ENCODE assay signal across 26 cellular contexts in the genomic region with DNA sequence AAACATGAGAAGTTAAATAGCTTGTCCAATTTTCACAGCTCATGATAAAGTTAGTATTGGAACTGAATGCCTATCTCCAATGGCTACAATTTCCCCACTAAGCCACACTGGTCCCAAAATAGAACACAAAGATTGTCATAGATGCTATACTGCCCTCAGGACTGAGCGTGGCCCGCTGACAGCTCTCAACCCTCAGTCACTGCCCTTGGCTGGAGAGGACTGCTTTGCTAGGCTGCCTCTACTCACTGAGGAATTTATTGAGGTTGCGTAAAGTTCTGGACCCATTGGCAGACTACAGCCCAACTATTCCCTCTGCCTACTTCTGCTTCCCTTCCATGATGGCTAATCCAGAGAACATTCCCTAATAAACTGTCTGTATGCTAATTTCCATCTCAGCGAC.
DNase-seq lines count a peak whose midpoint lies in the region; ATAC-seq, FAIRE-seq and TF ChIP-seq lines count a peak whose summit lies in the region.
"Had no signal": no experiment of that assay in that cellular context is flagged by ENCODE, and none has a peak within 500 bp of the region (broad histone marks: within the 10 kb centered on the region; RNA-seq: fewer than 3 reads in every experiment).

No MANE protein-coding gene starts in this region.

- SMC1A ChIA-PET in GM12878 (lab: Charles Lee; ENCODE audit: uncharacterized antibody, unreplicated experiment) = interaction anchor here (0.7 to 4.4 kb wide), 11 partner anchors 8 to 124 kb away, joined by 3 to 49 read pairs (median 4); no protein-coding TSS in a partner anchor

- BruUV-seq in IMR-90 (replicated peaks; lab: Mats Ljungman, UMichigan) (no TSS peak), GM12878 (replicated peaks; lab: Mats Ljungman, UMichigan) (no TSS peak)

- no peak for TF ChIP-seq EP300 in GM12878 (IDR thresholded peaks at IDR 0.05; ENCODE audit: borderline replicate concordance in 1 of 2, control insufficient read depth in 1 of 2, low read depth in 2 of 2, low read length in 2 of 2)

- H3K36me3 Mint-ChIP-seq in activated CD4-positive, alpha-beta memory T cell treated with anti-CD3 and anti-CD28 coated beads for 36 hours = no peaks in the 10 kb centered on the region
- H3K36me3 Mint-ChIP-seq: CD14-positive monocyte; CD4-positive, alpha-beta memory T cell; CD4-positive, CD25-positive, alpha-beta regulatory T cell; CD8-positive, alpha-beta memory T cell had no signal

- TF ChIP-seq RAD21 in IMR-90 (IDR thresholded peaks at IDR 0.05; ENCODE audit: low read length) (no peak), GM12878 (IDR thresholded peaks at IDR 0.05; ENCODE audit: insufficient read depth, low read depth, low read length) (no peak)

- no peaks in the 10 kb centered on the region for H3K4me1 Mint-ChIP-seq in activated CD4-positive, alpha-beta memory T cell treated with anti-CD3 and anti-CD28 coated beads for 36 hours (ENCODE audit: low read depth)
- H3K4me1 Mint-ChIP-seq: CD4-positive, alpha-beta memory T cell; CD4-positive, CD25-positive, alpha-beta regulatory T cell; CD8-positive, alpha-beta memory T cell had no signal

- H2BK5ac ChIP-seq in IMR-90 (ENCODE audit: low read depth, low read length, poor library complexity, severe bottlenecking) = no peak overlapping the region
- no peak overlapping the region for H2BK5ac ChIP-seq in mesenchymal stem cell (ENCODE audit: low read depth, low read length, poor library complexity, severe bottlenecking)

- H2BK120ac ChIP-seq in IMR-90 (ENCODE audit: low read depth, low read length) (no peak overlapping the region), mesenchymal stem cell (ENCODE audit: low read depth, low read length) (no peak overlapping the region)

- H3K27ac ChIP-seq in IMR-90 (ENCODE audit: insufficient read depth, low read length) (no peak overlapping the region), GM12878 (ENCODE audit: control insufficient read depth, insufficient read depth) (no peak overlapping the region), mesenchymal stem cell (ENCODE audit: low read length, poor library complexity, severe bottlenecking) (no peak overlapping the region)
- H3K27ac ChIP-seq: BLaER1 had no signal

- H3K4me3 ChIP-seq in IMR-90 (ENCODE audit: insufficient read depth, low read depth, low read length) (no peak overlapping the region), GM12878 (no peak overlapping the region), mesenchymal stem cell (ENCODE audit: insufficient read depth in 1 of 2, low read depth in 1 of 2, low read length in 2 of 2) (no peak overlapping the region)
- H3K4me3 ChIP-seq: BLaER1 had no signal

- RAD21 ChIA-PET in GM12878 (lab: Charles Lee; ENCODE audit: unreplicated experiment) = interaction anchor here (0.9 to 3.7 kb wide), 4 partner anchors 8 to 267 kb away, joined by 3 to 18 read pairs (median 6); no protein-coding TSS in a partner anchor

- 92% methylated on average over 2 of the region's 4 CpGs; no CpG with 5 or more reads in 1 of the 2 experiments for WGBS in IMR-90 (ENCODE audit: extremely low coverage in 2 of 2, insufficient read length in 1 of 2), 2 experiments
- 96% methylated on average over 4 of the region's 4 CpGs for WGBS in GM12878 (ENCODE audit: insufficient coverage, insufficient replicate concordance, low lambda C conversion rate, missing lambda C conversion rate)
- WGBS in mesenchymal stem cell = 96% methylated on average over 3 of the region's 4 CpGs

- H4K91ac ChIP-seq in IMR-90 (ENCODE audit: insufficient read depth, low read depth, low read length) = no peak overlapping the region
- no peak overlapping the region for H4K91ac ChIP-seq in mesenchymal stem cell (ENCODE audit: low read length)

- H3K9me1 ChIP-seq in IMR-90 (ENCODE audit: insufficient read depth, low read length) = no peaks in the 10 kb centered on the region

- no peaks in the 10 kb centered on the region for H3K79me1 ChIP-seq in IMR-90 (ENCODE audit: low read depth in 1 of 2, low read length in 2 of 2)
- H3K79me1 ChIP-seq in mesenchymal stem cell (replicated peaks; ENCODE audit: low read length, poor library complexity, severe bottlenecking) = no peaks in the 10 kb centered on the region

- POLR2A ChIA-PET in IMR-90 (lab: Charles Lee; ENCODE audit: unreplicated experiment) (no interaction called here), GM12878 (lab: Charles Lee) (interaction anchor here (1.0 to 4.0 kb wide), 4 partner anchors 8 to 39 kb away, joined by 3 to 30 read pairs (median 5); no protein-coding TSS in a partner anchor)
- POLR2A ChIA-PET in activated CD4-positive, alpha-beta memory T cell treated with anti-CD3 and anti-CD28 coated beads for 36 hours (lab: Charles Lee) = no interaction called here

- peak overlapping the region; percentile 23 to 76 for H2BK12ac ChIP-seq in mesenchymal stem cell (ENCODE audit: low read length in 2 of 2)

- no peak overlapping the region for H3K56ac ChIP-seq in IMR-90 (ENCODE audit: extremely low read depth, insufficient read depth, low read length)

- H3K4me3 Mint-ChIP-seq in activated CD4-positive, alpha-beta memory T cell treated with anti-CD3 and anti-CD28 coated beads for 36 hours = no peak overlapping the region
- H3K4me3 Mint-ChIP-seq: CD14-positive monocyte; CD4-positive, alpha-beta memory T cell; CD4-positive, CD25-positive, alpha-beta regulatory T cell; CD8-positive, alpha-beta memory T cell had no signal

- no peak for TF ChIP-seq CTCF in IMR-90 (conservative IDR thresholded peaks at IDR 0.05; ENCODE audit: low read depth, low read length)
- TF ChIP-seq CTCF in GM12878 (IDR thresholded peaks at IDR 0.05 in 2 of 3, conservative IDR thresholded peaks at IDR 0.05 in 1 of 3; ENCODE audit: control insufficient read depth in 2 of 3, extremely low read depth in 1 of 3, insufficient read depth in 1 of 3, low read depth in 3 of 3, low read length in 3 of 3) = no peak

- peak; percentile 7 for FAIRE-seq in GM12878 (lab: Jason Lieb, UNC)
- FAIRE-seq: A204.1, G401.6, GM12892 had no signal

- H4K8ac ChIP-seq in IMR-90 (ENCODE audit: low read depth in 2 of 2, low read length in 2 of 2) (no peak overlapping the region), mesenchymal stem cell (ENCODE audit: low read length) (peak overlapping the region; percentile 4)

- in situ Hi-C loops in IMR-90 (cut with MboI; ENCODE audit: low sequenced_read_pairs) = no loop called here
- in situ Hi-C loops in GM12878 (cut with MboI) = no loop called here

- DNase-seq in EH (ENCODE audit: low read depth) (peak; percentile 33), IMR-90 (no peak), GM12878 (ENCODE audit: low read depth, low spot score) (no peak), mesenchymal stem cell (no peak), COR-L47 (lab: John Stamatoyannopoulos, UW) (no peak), COLO668 (lab: John Stamatoyannopoulos, UW; ENCODE audit: unreplicated experiment) (no peak), NCI-H2107 treated with DMSO at 0.1 percent for 48 hours (lab: John Stamatoyannopoulos, UW; ENCODE audit: unreplicated experiment) (no peak)
- no peak for DNase-seq in activated CD4-positive, alpha-beta memory T cell treated with anti-CD3 and anti-CD28 coated beads for 36 hours
- DNase-seq: 8988T; ACHN; BE2C; C1 segment of cervical spinal cord; CD4-positive, alpha-beta memory T cell; CD4-positive, CD25-positive, alpha-beta regulatory T cell; CD8-positive, alpha-beta memory T cell; DMS 273 treated with DMSO at 0.1 percent for 48 hours; DMS153; DMS53; DMS79; DND-41; GF-D8 had no signal

- H3K9me3 ChIP-seq in IMR-90 (ENCODE audit: control insufficient read depth, insufficient read depth, low read length) (no peaks in the 10 kb centered on the region; the same call in 1 of the 2 replicates), GM12878 (replicated peaks; ENCODE audit: control insufficient read depth, insufficient read depth, low read length) (peaks cover 2% of the 10 kb centered on the region; the same call in 2 of the 3 replicates), mesenchymal stem cell (ENCODE audit: control insufficient read depth, low read length) (no peaks in the 10 kb centered on the region)
- H3K9me3 ChIP-seq: BE2C, BLaER1 had no signal

- H2BK20ac ChIP-seq in IMR-90 (ENCODE audit: low read depth, low read length) = no peak overlapping the region; the same call in 1 of the 2 replicates

- H3K9ac ChIP-seq in IMR-90 (ENCODE audit: low read depth, low read length) (no peak overlapping the region), GM12878 (ENCODE audit: control insufficient read depth, insufficient read depth, low read length) (no peak overlapping the region), mesenchymal stem cell (ENCODE audit: low read length) (no peak overlapping the region)
- H3K9ac ChIP-seq: BLaER1 had no signal

- H3K23ac ChIP-seq in IMR-90 (ENCODE audit: low read depth, low read length) (no peak overlapping the region), mesenchymal stem cell (ENCODE audit: low read length in 2 of 2) (no peak overlapping the region)

- no peak overlapping the region for H2BK15ac ChIP-seq in IMR-90 (ENCODE audit: low read depth, low read length)
- H2BK15ac ChIP-seq in mesenchymal stem cell (ENCODE audit: low read depth, poor library complexity, severe bottlenecking) = no peak overlapping the region

- H3K4me1 ChIP-seq in IMR-90 (ENCODE audit: control insufficient read depth, insufficient read depth, low read length) = no peaks in the 10 kb centered on the region
- H3K4me1 ChIP-seq in GM12878 (ENCODE audit: control insufficient read depth, insufficient read depth, low read length) = no peaks in the 10 kb centered on the region; the same call in 1 of the 2 replicates
- no peaks in the 10 kb centered on the region for H3K4me1 ChIP-seq in mesenchymal stem cell (ENCODE audit: control insufficient read depth, insufficient read depth, low read depth, low read length)
- H3K4me1 ChIP-seq: BE2C, BLaER1 had no signal

- TF ChIP-seq POLR2A in IMR-90 (IDR thresholded peaks at IDR 0.05; ENCODE audit: low read depth, low read length) = no peak
- no peak for TF ChIP-seq POLR2A in GM12878 (IDR thresholded peaks at IDR 0.05; ENCODE audit: low read depth, low read length)

- H3K4me2 ChIP-seq in IMR-90 (ENCODE audit: low read depth, low read length) (no peak overlapping the region), GM12878 (ENCODE audit: control insufficient read depth, insufficient read depth) (no peak overlapping the region), mesenchymal stem cell (ENCODE audit: low read length, poor library complexity, severe bottlenecking) (no peak overlapping the region)
- H3K4me2 ChIP-seq: BLaER1 had no signal

- intact Hi-C loops in IMR-90 (cut with micrococcal nuclease) = no loop called here
- intact Hi-C loops in GM12878 (cut with micrococcal nuclease; ENCODE audit: unreplicated experiment) = no loop called here
- intact Hi-C loops in activated CD4-positive, alpha-beta memory T cell treated with anti-CD3 and anti-CD28 coated beads for 36 hours (cut with micrococcal nuclease) = no loop called here

- H3K14ac ChIP-seq in IMR-90 (replicated peaks; ENCODE audit: low read depth, low read length) (no peak overlapping the region), mesenchymal stem cell (ENCODE audit: low read length in 2 of 2) (no peak overlapping the region)

- H2AK5ac ChIP-seq in IMR-90 (ENCODE audit: low read depth, low read length) (0 out of 2 replicates have a peak overlapping the region, but pooled peaks have one; percentile 3), mesenchymal stem cell (ENCODE audit: low read length, severe bottlenecking) (no peak overlapping the region)

- H3K36me3 ChIP-seq in IMR-90 (ENCODE audit: control insufficient read depth, insufficient read depth, low read length) (no peaks in the 10 kb centered on the region), GM12878 (ENCODE audit: control insufficient read depth in 2 of 2, insufficient read depth in 2 of 2, low read length in 1 of 2) (no peaks in the 10 kb centered on the region), mesenchymal stem cell (ENCODE audit: control insufficient read depth in 1 of 2, insufficient read depth in 2 of 2, low read depth in 1 of 2, low read length in 2 of 2) (no peaks in the 10 kb centered on the region)
- H3K36me3 ChIP-seq: BE2C, BLaER1 had no signal

- no peaks in the 10 kb centered on the region for H3K9me3 Mint-ChIP-seq in activated CD4-positive, alpha-beta memory T cell treated with anti-CD3 and anti-CD28 coated beads for 36 hours

- H4K20me1 ChIP-seq in IMR-90 (ENCODE audit: insufficient read depth, low read length) = no peaks in the 10 kb centered on the region
- no peaks in the 10 kb centered on the region for H4K20me1 ChIP-seq in GM12878 (ENCODE audit: control insufficient read depth, insufficient read depth)
- H4K20me1 ChIP-seq: BLaER1 had no signal

- no peak overlapping the region for H2AFZ ChIP-seq in IMR-90 (replicated peaks; ENCODE audit: low read length, poor library complexity)
- H2AFZ ChIP-seq in GM12878 (ENCODE audit: control insufficient read depth, low read depth, low read length) = no peak overlapping the region
- H2AFZ ChIP-seq in mesenchymal stem cell (ENCODE audit: low read depth, low read length) = no peak overlapping the region

- H2AK9ac ChIP-seq in IMR-90 (replicated peaks; ENCODE audit: low read depth, low read length, poor library complexity) = no peak overlapping the region

- H3K27me3 ChIP-seq in IMR-90 (ENCODE audit: control insufficient read depth, insufficient read depth, low read length) (no peaks in the 10 kb centered on the region), GM12878 (replicated peaks in 1 of 2; ENCODE audit: control insufficient read depth in 2 of 2, insufficient read depth in 2 of 2, low read length in 1 of 2) (no peaks in the 10 kb centered on the region), mesenchymal stem cell (ENCODE audit: control insufficient read depth in 1 of 2, insufficient read depth in 1 of 2, low read length in 2 of 2) (no peaks in the 10 kb centered on the region)
- H3K27me3 ChIP-seq: BE2C, BLaER1 had no signal

- no peak overlapping the region for H3K18ac ChIP-seq in IMR-90 (ENCODE audit: low read depth, low read length)
- no peak overlapping the region for H3K18ac ChIP-seq in mesenchymal stem cell (ENCODE audit: low read depth in 1 of 2, low read length in 2 of 2)

- ATAC-seq in IMR-90 (ENCODE audit: low read depth) (no peak), GM12878 (no peak)

- no peak overlapping the region for H4K5ac ChIP-seq in IMR-90 (ENCODE audit: low read depth, low read length)

- H3K79me2 ChIP-seq in GM12878 (ENCODE audit: control insufficient read depth, insufficient read depth, low read length) = no peaks in the 10 kb centered on the region

- CTCF ChIA-PET in IMR-90 (lab: Yijun Ruan, JAX) = no interaction called here
- CTCF ChIA-PET in GM12878 (lab: Yijun Ruan, JAX) = interaction anchor here (0.6 to 3.6 kb wide), 4 partner anchors 8 to 1030 kb away, joined by 3 to 23 read pairs (median 8); no protein-coding TSS in a partner anchor
- CTCF ChIA-PET in activated CD4-positive, alpha-beta memory T cell treated with anti-CD3 and anti-CD28 coated beads for 36 hours (lab: Charles Lee) = no interaction called here

- H3K4ac ChIP-seq in IMR-90 (ENCODE audit: low read depth, low read length) (no peak overlapping the region), mesenchymal stem cell (ENCODE audit: low read depth in 1 of 2, low read length in 2 of 2) (peak overlapping the region in 1 of 2 experiments; percentile 47)

- H3K27ac Mint-ChIP-seq in activated CD4-positive, alpha-beta memory T cell treated with anti-CD3 and anti-CD28 coated beads for 36 hours = no peak overlapping the region
- H3K27ac Mint-ChIP-seq: CD4-positive, alpha-beta memory T cell; CD4-positive, CD25-positive, alpha-beta regulatory T cell; CD8-positive, alpha-beta memory T cell had no signal

- H3K27me3 Mint-ChIP-seq in activated CD4-positive, alpha-beta memory T cell treated with anti-CD3 and anti-CD28 coated beads for 36 hours = no peaks in the 10 kb centered on the region
- H3K27me3 Mint-ChIP-seq: CD4-positive, CD25-positive, alpha-beta regulatory T cell had no signal

- dilution Hi-C loops in IMR-90 (cut with HindIII; ENCODE audit: low sequenced_read_pairs, unreplicated experiment) = no loop called here
